In the genomic region with DNA sequence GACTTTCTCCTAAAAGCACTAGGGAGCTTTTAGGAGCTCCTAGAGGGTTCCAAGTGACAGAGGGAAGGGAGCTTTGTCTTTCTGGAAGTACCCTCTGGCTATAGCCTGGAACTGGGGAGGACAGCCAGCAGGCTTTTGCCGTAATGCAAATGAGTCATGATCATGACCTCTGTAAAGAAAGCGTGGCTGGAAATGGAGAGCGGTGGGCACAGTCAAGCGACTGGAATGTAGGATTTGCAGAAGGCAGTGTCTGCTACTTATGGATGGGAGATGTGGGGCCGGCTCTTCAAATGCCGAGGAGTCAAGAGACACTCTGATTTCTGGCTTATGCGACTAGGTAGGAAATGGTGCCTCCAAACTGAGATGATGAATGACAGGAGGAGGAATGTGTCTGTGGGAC, we compare ENCODE assay signal across 20 cellular contexts. TPM values are rescaled to one million over a fixed set of nuclear protein-coding genes. Genes with fewer than 3 reads are reported as not detected.
DNase-seq lines count a peak whose midpoint lies in the region; ATAC-seq and TF ChIP-seq lines count a peak whose summit lies in the region.
"Had no signal": no experiment of that assay in that cellular context is flagged by ENCODE, and none has a peak within 500 bp of the region (broad histone marks: within the 10 kb centered on the region; RNA-seq: fewer than 3 reads in every experiment).

No MANE protein-coding gene starts in this region.

- TF ChIP-seq CTCF in RWPE1 (conservative IDR thresholded peaks at IDR 0.05; ENCODE audit: low read depth), result no peak
- no peak for TF ChIP-seq CTCF in fibroblast of mammary gland (conservative IDR thresholded peaks at IDR 0.05; ENCODE audit: control insufficient read depth, insufficient read depth, low read depth, low read length)
- TF ChIP-seq CTCF in osteocyte (IDR thresholded peaks at IDR 0.05), result no peak

- no peak overlapping the region for H3K27ac ChIP-seq in RWPE1
- H3K27ac ChIP-seq: epithelial cell of prostate, HL-60, sigmoid colon, testis had no signal

- peaks cover 23% of the 10 kb centered on the region for H3K4me1 Mint-ChIP-seq in osteocyte (ENCODE audit: unreplicated experiment)
- no peaks in the 10 kb centered on the region for H3K4me1 Mint-ChIP-seq in activated naive CD4-positive, alpha-beta T cell treated with anti-CD3 and anti-CD28 coated beads, Interleukin-2, amount 10 ng/mL, durations not matched to agents 7 days and 5 days
- H3K4me1 Mint-ChIP-seq: naive B cell had no signal

- no peak overlapping the region for H3K4me3 Mint-ChIP-seq in osteocyte (ENCODE audit: unreplicated experiment)
- no peak overlapping the region for H3K4me3 Mint-ChIP-seq in activated naive CD4-positive, alpha-beta T cell treated with anti-CD3 and anti-CD28 coated beads, Interleukin-2, amount 10 ng/mL, durations not matched to agents 7 days and 5 days
- H3K4me3 Mint-ChIP-seq: CD8-positive, alpha-beta T cell had no signal

- H3K9me3 Mint-ChIP-seq in osteocyte (ENCODE audit: unreplicated experiment), result peaks cover 5% of the 10 kb centered on the region
- no peaks in the 10 kb centered on the region for H3K9me3 Mint-ChIP-seq in activated naive CD4-positive, alpha-beta T cell treated with anti-CD3 and anti-CD28 coated beads, Interleukin-2, amount 10 ng/mL, durations not matched to agents 7 days and 5 days

- peak; percentile 43 for DNase-seq in ELF-1 (ENCODE audit: low read depth, low spot score)
- peak; percentile 50 for DNase-seq in RWPE1 (ENCODE audit: low spot score)
- peak; percentile 63 for DNase-seq in fibroblast of mammary gland (ENCODE audit: low read depth)
- DNase-seq in osteocyte (ENCODE audit: extremely low spot score, unreplicated experiment), result no peak
- no peak for DNase-seq in stimulated activated CD4-positive, alpha-beta T cell treated with anti-CD3 and anti-CD28 coated beads, Interleukin-4, amount 100 ng/mL, for 1 hour
- no peak for DNase-seq in inferior parietal cortex (ENCODE audit: extremely low spot score)
- no peak for DNase-seq in activated naive CD4-positive, alpha-beta T cell treated with anti-CD3 and anti-CD28 coated beads, Interleukin-2, amount 10 ng/mL, durations not matched to agents 7 days and 5 days
- DNase-seq: activated CD4-positive, alpha-beta T cell treated with anti-CD3 and anti-CD28 coated beads, Interleukin-2, amount 50 U/mL, for 4 hours; activated effector memory CD4-positive, alpha-beta T cell treated with Interleukin-2 at 50 U/mL for 16 hours; CD8-positive, alpha-beta T cell; central memory CD4-positive, alpha-beta T cell; MV-4-11; naive B cell; OCI-M1; sigmoid colon; testis had no signal

- no peaks in the 10 kb centered on the region for H3K27me3 Mint-ChIP-seq in osteocyte (ENCODE audit: unreplicated experiment)
- no peaks in the 10 kb centered on the region for H3K27me3 Mint-ChIP-seq in activated naive CD4-positive, alpha-beta T cell treated with anti-CD3 and anti-CD28 coated beads, Interleukin-2, amount 10 ng/mL, durations not matched to agents 7 days and 5 days

- CTCF ChIA-PET in RWPE1 (lab: Yijun Ruan, JAX), result interaction anchor here (0.7 to 3.1 kb wide), 8 partner anchors 9 to 1971 kb away, joined by 3 to 26 read pairs (median 4); no protein-coding TSS in a partner anchor
- CTCF ChIA-PET in activated naive CD4-positive, alpha-beta T cell treated with anti-CD3 and anti-CD28 coated beads, Interleukin-2, amount 10 ng/mL, durations not matched to agents 7 days and 5 days (lab: Charles Lee), result interaction anchor here (0.7 to 3.6 kb wide), 4 partner anchors 15 to 639 kb away, joined by 3 to 22 read pairs (median 3); no protein-coding TSS in a partner anchor

- H3K27ac Mint-ChIP-seq in osteocyte (ENCODE audit: unreplicated experiment), result peak overlapping the region; percentile 47
- H3K27ac Mint-ChIP-seq in activated naive CD4-positive, alpha-beta T cell treated with anti-CD3 and anti-CD28 coated beads, Interleukin-2, amount 10 ng/mL, durations not matched to agents 7 days and 5 days, result no peak overlapping the region
- H3K27ac Mint-ChIP-seq: CD8-positive, alpha-beta T cell; naive B cell had no signal

- no peak for ATAC-seq in GM18909 (IDR thresholded peaks at IDR 0.05; ENCODE audit: poor library complexity, unreplicated experiment)
- ATAC-seq: CD8-positive, alpha-beta T cell had no signal

- POLR2A ChIA-PET in RWPE1 (lab: Yijun Ruan, JAX; ENCODE audit: low non-redundant PET), result no interaction called here

- no peak overlapping the region for H3K4me3 ChIP-seq in fibroblast of mammary gland (ENCODE audit: control insufficient read depth, low read depth, low read length)
- H3K4me3 ChIP-seq: sigmoid colon, testis had no signal

- H3K36me3 Mint-ChIP-seq in osteocyte (ENCODE audit: unreplicated experiment), result no peaks in the 10 kb centered on the region
- no peaks in the 10 kb centered on the region for H3K36me3 Mint-ChIP-seq in activated naive CD4-positive, alpha-beta T cell treated with anti-CD3 and anti-CD28 coated beads, Interleukin-2, amount 10 ng/mL, durations not matched to agents 7 days and 5 days
- H3K36me3 Mint-ChIP-seq: CD8-positive, alpha-beta T cell; naive B cell had no signal

RNA-seq across cellular contexts. Expression of gene PLPP4, which starts 34.6 kb away (rescaled TPM):
- 1.9 and 2.0 TPM in 2 replicates for total RNA-seq in osteocyte
- total RNA-seq: CD8-positive, alpha-beta T cell; T-helper 2 cell treated with Interferon-gamma antibody and Interleukin-4, amounts not matched to agents 100 ng/mL and 5 ng/mL, for 36 hours had no signal

Comparison
In these comparisons a context has a peak if more than half of its experiments do, and no peak if none do; other contexts are left out.
1. DNase-seq: peak in ELF-1 (single experiment), RWPE1 (single experiment) and fibroblast of mammary gland (single experiment); none in osteocyte (single experiment), stimulated activated CD4-positive, alpha-beta T cell treated with anti-CD3 and anti-CD28 coated beads, Interleukin-4, amount 100 ng/mL, for 1 hour (single experiment), inferior parietal cortex (single experiment) and activated naive CD4-positive, alpha-beta T cell treated with anti-CD3 and anti-CD28 coated beads, Interleukin-2, amount 10 ng/mL, durations not matched to agents 7 days and 5 days (single experiment).